In the genomic region with DNA sequence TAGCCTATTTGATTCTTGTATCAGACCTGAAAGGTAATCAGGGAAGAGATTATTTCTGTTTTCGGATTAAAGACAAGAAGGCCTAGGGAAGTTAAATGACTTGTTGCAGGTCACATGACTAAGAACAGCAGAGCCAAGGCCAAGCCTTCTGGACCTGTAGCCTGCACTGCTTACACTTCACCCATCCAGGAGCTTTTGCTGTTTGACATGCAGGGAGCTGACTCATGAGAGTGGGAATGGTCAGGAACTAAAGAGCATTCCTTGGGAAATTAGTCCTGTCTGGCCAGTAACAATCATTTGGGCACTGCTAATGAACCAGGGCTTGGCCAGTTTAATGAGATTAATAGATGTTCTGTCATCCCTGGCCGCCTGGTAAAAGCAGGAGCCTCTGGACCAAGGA, we compare ENCODE assay signal across 1 cellular context.
TF ChIP-seq lines count a peak whose summit lies in the region.

No MANE protein-coding gene starts in this region.

TF ChIP-seq in endothelial cell of umbilical vein, 7 proteins besides CTCF, POLR2A, EP300 and RAD21:
- TF ChIP-seq GATA2 (IDR thresholded peaks at IDR 0.05; ENCODE audit: insufficient read depth, insufficient read length, low read depth, low read length) (no peak), JUN (IDR thresholded peaks at IDR 0.05; ENCODE audit: borderline replicate concordance, insufficient read depth, insufficient read length, low read depth) (no peak), MYC (IDR thresholded peaks at IDR 0.05; ENCODE audit: low read depth, low read length) (no peak), POLR2AphosphoS5 (IDR thresholded peaks at IDR 0.05; ENCODE audit: insufficient read depth, low read depth, low read length) (no peak), FOS (IDR thresholded peaks at IDR 0.05; ENCODE audit: borderline replicate concordance, insufficient read depth, low read length) (peak; percentile 22), EZH2 (IDR thresholded peaks at IDR 0.05; ENCODE audit: borderline replicate concordance, low read depth, low read length, severe bottlenecking) (no peak)
- TF ChIP-seq, protein P1, sequence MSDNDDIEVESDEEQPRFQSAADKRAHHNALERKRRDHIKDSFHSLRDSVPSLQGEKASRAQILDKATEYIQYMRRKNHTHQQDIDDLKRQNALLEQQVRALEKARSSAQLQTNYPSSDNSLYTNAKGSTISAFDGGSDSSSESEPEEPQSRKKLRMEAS (IDR thresholded peaks at IDR 0.05; ENCODE audit: insufficient read depth, insufficient read length) = no peak
